Comparison of ENCODE assay signal across 18 cellular contexts in genomic region chr5:172180936-172181335, GRCh38. TPM values are rescaled to one million over a fixed set of nuclear protein-coding genes. Genes with fewer than 3 reads are reported as not detected.
DNase-seq lines count a peak whose midpoint lies in the region; ATAC-seq, FAIRE-seq and TF ChIP-seq lines count a peak whose summit lies in the region.
"Had no signal": no experiment of that assay in that cellular context is flagged by ENCODE, and none has a peak within 500 bp of the region (broad histone marks: within the 10 kb centered on the region; RNA-seq: fewer than 3 reads in every experiment).

No MANE protein-coding gene starts in this region.

- H2BK15ac ChIP-seq in H1 (ENCODE audit: low read length): peak overlapping the region; percentile 81; the same call in 1 of the 2 replicates

- H3K27ac Mint-ChIP-seq in activated CD4-positive, alpha-beta T cell treated with anti-CD3 and anti-CD28 coated beads, Interleukin-2, amount 10 ng/mL, durations not matched to agents 24 days and 14 days: peak overlapping the region; percentile 96
- H3K27ac Mint-ChIP-seq in activated CD4-positive, alpha-beta memory T cell treated with anti-CD3 and anti-CD28 coated beads, Interleukin-2, amount 10 ng/mL, durations not matched to agents 7 days and 5 days: peak overlapping the region; percentile 96
- H3K27ac Mint-ChIP-seq in stimulated activated memory B cell treated with anti-CD40 and anti-IgM and Interleukin-4, amounts not matched to agents 10 μg/mL and 1 μg/mL and 100 μg/mL, for 72 hours: peak overlapping the region; percentile 83
- H3K27ac Mint-ChIP-seq: GM23338, nephron progenitor cell had no signal

- 89% methylated on average over 9 of the region's 9 CpGs; no CpG with 5 or more reads in 1 of the 2 experiments for WGBS in H1 (ENCODE audit: extremely low coverage in 1 of 2, insufficient coverage in 1 of 2, insufficient read length in 1 of 2, insufficient replicate concordance in 2 of 2, low coverage in 1 of 2, low lambda C conversion rate in 2 of 2, missing lambda C conversion rate in 1 of 2), 2 experiments
- WGBS in body of pancreas, 2 donors: 92 to 95% methylated on average over 9 of the region's 9 CpGs

- H3K36me3 ChIP-seq in H1 (ENCODE audit: control insufficient read depth in 2 of 4, insufficient read depth in 4 of 4, low read length in 3 of 4): no peaks in the 10 kb centered on the region
- no peaks in the 10 kb centered on the region for H3K36me3 ChIP-seq in upper lobe of right lung
- H3K36me3 ChIP-seq in body of pancreas (replicated peaks in 1 of 2; ENCODE audit: insufficient read depth in 1 of 2, low read depth in 2 of 2): no peaks in the 10 kb centered on the region
- H3K36me3 ChIP-seq: right lobe of liver had no signal

- H3K9me3 ChIP-seq in H1 (ENCODE audit: insufficient read depth in 2 of 2, low read depth in 1 of 2, low read length in 1 of 2): no peaks in the 10 kb centered on the region
- H3K9me3 ChIP-seq in upper lobe of right lung: no peaks in the 10 kb centered on the region
- H3K9me3 ChIP-seq in body of pancreas: no peaks in the 10 kb centered on the region
- H3K9me3 ChIP-seq: right lobe of liver had no signal

- TF ChIP-seq CTCF in H1 (IDR thresholded peaks at IDR 0.05; ENCODE audit: control extremely low read depth in 1 of 3, insufficient read depth in 1 of 3, low read depth in 1 of 3, low read length in 3 of 3): no peak
- TF ChIP-seq CTCF in upper lobe of right lung (IDR thresholded peaks at IDR 0.05): no peak
- no peak for TF ChIP-seq CTCF in body of pancreas (IDR thresholded peaks at IDR 0.05)

- H3K4me3 Mint-ChIP-seq in activated CD4-positive, alpha-beta T cell treated with anti-CD3 and anti-CD28 coated beads, Interleukin-2, amount 10 ng/mL, durations not matched to agents 24 days and 14 days: peak overlapping the region; percentile 90
- peak overlapping the region; percentile 70 for H3K4me3 Mint-ChIP-seq in activated CD4-positive, alpha-beta memory T cell treated with anti-CD3 and anti-CD28 coated beads, Interleukin-2, amount 10 ng/mL, durations not matched to agents 7 days and 5 days
- H3K4me3 Mint-ChIP-seq in stimulated activated memory B cell treated with anti-CD40 and anti-IgM and Interleukin-4, amounts not matched to agents 10 μg/mL and 1 μg/mL and 100 μg/mL, for 72 hours: no peak overlapping the region
- H3K4me3 Mint-ChIP-seq: GM23338, nephron progenitor cell had no signal

- H3K4ac ChIP-seq in H1 (replicated peaks; ENCODE audit: insufficient read length, low read depth, low read length): no peak overlapping the region

- H2AK5ac ChIP-seq in H1 (ENCODE audit: low read depth, low read length): peak overlapping the region; percentile 88; the same call in 1 of the 2 replicates

- CTCF ChIA-PET in activated CD4-positive, alpha-beta memory T cell treated with anti-CD3 and anti-CD28 coated beads, Interleukin-2, amount 10 ng/mL, durations not matched to agents 7 days and 5 days (lab: Charles Lee): interaction anchor here (1.2 to 13.1 kb wide), 3 partner anchors 6 to 66 kb away, joined by 3 to 254 read pairs (median 5); partner anchors contain the start of gene STK10
- CTCF ChIA-PET in H1 (lab: Charles Lee; ENCODE audit: partially characterized antibody): interaction anchor here (1.2 kb wide), 1 partner anchor 65 kb away, joined by 3 read pairs; no protein-coding TSS in a partner anchor

- no peak overlapping the region for H3K23ac ChIP-seq in H1 (ENCODE audit: insufficient read length)

- no peak overlapping the region for H2AFZ ChIP-seq in H1 (ENCODE audit: low read length)
- H2AFZ ChIP-seq: GM23338 had no signal

- intact Hi-C loops in activated CD4-positive, alpha-beta T cell treated with anti-CD3 and anti-CD28 coated beads, Interleukin-2, amount 10 ng/mL, durations not matched to agents 24 days and 14 days (cut with micrococcal nuclease): no loop called here
- intact Hi-C loops in upper lobe of right lung (cut with DNase I): no loop called here
- intact Hi-C loops in body of pancreas (cut with DNase I): no loop called here

- H3K4me3 ChIP-seq in H1 (ENCODE audit: extremely low read depth in 1 of 4, insufficient read depth in 2 of 4, low read depth in 3 of 4, low read length in 4 of 4): no peak overlapping the region
- H3K4me3 ChIP-seq in upper lobe of right lung: no peak overlapping the region
- no peak overlapping the region for H3K4me3 ChIP-seq in body of pancreas
- H3K4me3 ChIP-seq: GM23338, right lobe of liver had no signal

- H3K27ac ChIP-seq in H1 (ENCODE audit: low read depth, low read length) (no peak overlapping the region), upper lobe of right lung (no peak overlapping the region), body of pancreas (no peak overlapping the region)
- H3K27ac ChIP-seq: right lobe of liver had no signal

- H3K27me3 Mint-ChIP-seq in activated CD4-positive, alpha-beta T cell treated with anti-CD3 and anti-CD28 coated beads, Interleukin-2, amount 10 ng/mL, durations not matched to agents 24 days and 14 days: no peaks in the 10 kb centered on the region
- no peaks in the 10 kb centered on the region for H3K27me3 Mint-ChIP-seq in activated CD4-positive, alpha-beta memory T cell treated with anti-CD3 and anti-CD28 coated beads, Interleukin-2, amount 10 ng/mL, durations not matched to agents 7 days and 5 days
- H3K27me3 Mint-ChIP-seq in stimulated activated memory B cell treated with anti-CD40 and anti-IgM and Interleukin-4, amounts not matched to agents 10 μg/mL and 1 μg/mL and 100 μg/mL, for 72 hours: no peaks in the 10 kb centered on the region

- peak; percentile 71 for DNase-seq in activated CD4-positive, alpha-beta T cell treated with anti-CD3 and anti-CD28 coated beads, Interleukin-2, amount 10 ng/mL, durations not matched to agents 24 days and 14 days
- DNase-seq in activated CD4-positive, alpha-beta T cell treated with anti-CD3 and anti-CD28 coated beads for 1 hour: no peak
- peak; percentile 49 for DNase-seq in activated CD4-positive, alpha-beta memory T cell treated with anti-CD3 and anti-CD28 coated beads, Interleukin-2, amount 10 ng/mL, durations not matched to agents 7 days and 5 days
- no peak for DNase-seq in H1 (ENCODE audit: low read depth in 1 of 2, low spot score in 2 of 2)
- no peak for DNase-seq in upper lobe of right lung
- no peak for DNase-seq in body of pancreas
- DNase-seq in GF-D8 (lab: John Stamatoyannopoulos, UW): no peak
- DNase-seq: 8988T; glutamatergic neuron; KG1; NCI-H1930; nephron progenitor cell; right lobe of liver; stimulated activated CD4-positive, alpha-beta T cell treated with anti-CD3 and anti-CD28 coated beads, Interleukin-4, amount 100 ng/mL, for 4 hours had no signal

- no peaks in the 10 kb centered on the region for H3K27me3 ChIP-seq in H1 (replicated peaks in 1 of 4; ENCODE audit: control insufficient read depth in 3 of 4, extremely low read depth in 1 of 4, insufficient read depth in 3 of 4, low read length in 3 of 4)
- H3K27me3 ChIP-seq in upper lobe of right lung: no peaks in the 10 kb centered on the region
- H3K27me3 ChIP-seq in body of pancreas: no peaks in the 10 kb centered on the region
- H3K27me3 ChIP-seq: right lobe of liver had no signal

- H4K91ac ChIP-seq in H1 (replicated peaks; ENCODE audit: insufficient read length, low read length): no peak overlapping the region

- no peak for TF ChIP-seq POLR2A in H1 (IDR thresholded peaks at IDR 0.05; ENCODE audit: control extremely low read depth in 1 of 2, low read depth in 2 of 2, low read length in 2 of 2)
- no peak for TF ChIP-seq POLR2A in body of pancreas (IDR thresholded peaks at IDR 0.05)

- peaks cover 11% of the 10 kb centered on the region for H3K79me1 ChIP-seq in H1 (ENCODE audit: low read depth, low read length)

- H3K36me3 Mint-ChIP-seq in activated CD4-positive, alpha-beta T cell treated with anti-CD3 and anti-CD28 coated beads, Interleukin-2, amount 10 ng/mL, durations not matched to agents 24 days and 14 days (ENCODE audit: low read depth): peaks cover 43% of the 10 kb centered on the region
- peaks cover 85% of the 10 kb centered on the region for H3K36me3 Mint-ChIP-seq in activated CD4-positive, alpha-beta memory T cell treated with anti-CD3 and anti-CD28 coated beads, Interleukin-2, amount 10 ng/mL, durations not matched to agents 7 days and 5 days (ENCODE audit: low read depth)
- H3K36me3 Mint-ChIP-seq in stimulated activated memory B cell treated with anti-CD40 and anti-IgM and Interleukin-4, amounts not matched to agents 10 μg/mL and 1 μg/mL and 100 μg/mL, for 72 hours: peaks cover 35% of the 10 kb centered on the region

- H2BK120ac ChIP-seq in H1 (replicated peaks; ENCODE audit: low read depth, low read length): no peak overlapping the region

- H3K4me1 ChIP-seq in H1 (replicated peaks in 1 of 4; ENCODE audit: control insufficient read depth in 3 of 4, insufficient read depth in 4 of 4, low read length in 3 of 4) (peaks cover 0 to 15% (median 7%) of the 10 kb centered on the region in 4 experiments; a peak in 4 of 7 replicates), upper lobe of right lung (peaks cover 51% of the 10 kb centered on the region), body of pancreas (no peaks in the 10 kb centered on the region)
- H3K4me1 ChIP-seq: right lobe of liver had no signal

- 0 out of 2 replicates have a peak overlapping the region, but pooled peaks have one; percentile 35 for H2BK5ac ChIP-seq in H1 (ENCODE audit: low read depth, low read length)

- H4K8ac ChIP-seq in H1 (ENCODE audit: extremely low read depth, insufficient read depth, low read length): no peak overlapping the region

- H3K4me2 ChIP-seq in H1 (ENCODE audit: insufficient read depth in 1 of 2, low read depth in 2 of 2, low read length in 2 of 2): no peak overlapping the region
- H3K4me2 ChIP-seq: GM23338 had no signal

- H3K56ac ChIP-seq in H1 (replicated peaks; ENCODE audit: insufficient read length, low read depth, low read length): no peak overlapping the region

- TF ChIP-seq RAD21 in H1 (IDR thresholded peaks at IDR 0.05 in 1 of 2, conservative IDR thresholded peaks at IDR 0.05 in 1 of 2; ENCODE audit: low read depth in 2 of 2, low read length in 2 of 2): no peak

- ATAC-seq in stimulated activated memory B cell treated with anti-CD40 and anti-IgM and Interleukin-4, amounts not matched to agents 10 μg/mL and 1 μg/mL and 100 μg/mL, for 72 hours: no peak
- ATAC-seq in upper lobe of right lung (no peak), body of pancreas (no peak)
- ATAC-seq: GM23338, right lobe of liver, Right ventricle myocardium inferior had no signal

- H3K18ac ChIP-seq in H1 (ENCODE audit: extremely low read depth, low read length): no peak overlapping the region

- POLR2A ChIA-PET in activated CD4-positive, alpha-beta memory T cell treated with anti-CD3 and anti-CD28 coated beads, Interleukin-2, amount 10 ng/mL, durations not matched to agents 7 days and 5 days (lab: Charles Lee): interaction anchor here (1.2 to 19.2 kb wide), 5 partner anchors 29 to 176 kb away, joined by 3 to 905 read pairs (median 3); partner anchors contain the start of gene FBXW11
- POLR2A ChIA-PET in H1 (lab: Charles Lee; ENCODE audit: partially characterized antibody): no interaction called here

- H3K4me1 Mint-ChIP-seq in activated CD4-positive, alpha-beta T cell treated with anti-CD3 and anti-CD28 coated beads, Interleukin-2, amount 10 ng/mL, durations not matched to agents 24 days and 14 days: peaks cover 79% of the 10 kb centered on the region
- H3K4me1 Mint-ChIP-seq in activated CD4-positive, alpha-beta memory T cell treated with anti-CD3 and anti-CD28 coated beads, Interleukin-2, amount 10 ng/mL, durations not matched to agents 7 days and 5 days: peaks cover 87% of the 10 kb centered on the region
- peaks cover 76% of the 10 kb centered on the region for H3K4me1 Mint-ChIP-seq in stimulated activated memory B cell treated with anti-CD40 and anti-IgM and Interleukin-4, amounts not matched to agents 10 μg/mL and 1 μg/mL and 100 μg/mL, for 72 hours

- H3K79me2 ChIP-seq in H1 (ENCODE audit: control insufficient read depth in 1 of 2, insufficient read depth in 2 of 2, low read length in 2 of 2): peaks cover 0 to 11% of the 10 kb centered on the region in 2 experiments; a peak in 1 of 4 replicates

- peak overlapping the region; percentile 73; the same call in 1 of the 2 replicates for H2BK12ac ChIP-seq in H1 (ENCODE audit: low read depth, low read length)

- H3K14ac ChIP-seq in H1 (ENCODE audit: insufficient read length): no peak overlapping the region

- H3K23me2 ChIP-seq in H1 (ENCODE audit: low read depth, low read length): 0 out of 2 replicates have a peak, but pooled peaks cover 3% of the 10 kb centered on the region

- no peak overlapping the region for H4K5ac ChIP-seq in H1 (ENCODE audit: insufficient read length, low read depth, low read length)

- peak overlapping the region; percentile 80; the same call in 1 of the 2 replicates for H2BK20ac ChIP-seq in H1 (ENCODE audit: low read length)

- no peaks in the 10 kb centered on the region for H3K9me3 Mint-ChIP-seq in activated CD4-positive, alpha-beta T cell treated with anti-CD3 and anti-CD28 coated beads, Interleukin-2, amount 10 ng/mL, durations not matched to agents 24 days and 14 days
- H3K9me3 Mint-ChIP-seq in activated CD4-positive, alpha-beta memory T cell treated with anti-CD3 and anti-CD28 coated beads, Interleukin-2, amount 10 ng/mL, durations not matched to agents 7 days and 5 days: no peaks in the 10 kb centered on the region
- no peaks in the 10 kb centered on the region for H3K9me3 Mint-ChIP-seq in stimulated activated memory B cell treated with anti-CD40 and anti-IgM and Interleukin-4, amounts not matched to agents 10 μg/mL and 1 μg/mL and 100 μg/mL, for 72 hours
- H3K9me3 Mint-ChIP-seq: GM23338 had no signal

- H4K20me1 ChIP-seq in H1 (replicated peaks in 1 of 2; ENCODE audit: control insufficient read depth in 1 of 2, insufficient read depth in 2 of 2, low read length in 2 of 2): peaks cover 0 to 5% of the 10 kb centered on the region in 2 experiments

- FAIRE-seq in H1 (lab: Jason Lieb, UNC): no peak
- FAIRE-seq: G401.6 had no signal

- H3K9ac ChIP-seq in H1 (replicated peaks in 1 of 4; ENCODE audit: extremely low read depth in 1 of 4, low read depth in 3 of 4, low read length in 3 of 4): no peak overlapping the region

- no peak for TF ChIP-seq EP300 in H1 (IDR thresholded peaks at IDR 0.05; ENCODE audit: borderline replicate concordance in 1 of 2, low read depth in 2 of 2, low read length in 2 of 2)

RNA-seq across cellular contexts. Expression of gene STK10, which starts 7.1 kb away (rescaled TPM):
- 87.9 and 91.1 TPM in 2 replicates for total RNA-seq in activated CD4-positive, alpha-beta T cell treated with anti-CD3 and anti-CD28 coated beads, Interleukin-2, amount 10 ng/mL, durations not matched to agents 24 days and 14 days
- total RNA-seq in activated CD4-positive, alpha-beta memory T cell treated with anti-CD3 and anti-CD28 coated beads, Interleukin-2, amount 10 ng/mL, durations not matched to agents 7 days and 5 days: 100 to 1,000 TPM; 301 to 316 TPM
- 20.8 and 21.4 TPM in 2 replicates for total RNA-seq in H1 (2021; fragmentation: NEBNext Ultra II Directional; extraction: Animal tissue kit (Norgen Biotek cat#: 25700))
- 10.5 and 11.2 TPM in 2 replicates for polyA plus RNA-seq in H1 (2011; rRNA removed)
- polyA plus RNA-seq in H1 (2011; cell fraction: cytosol; rRNA removed): 9.1 TPM
- polyA plus RNA-seq in H1 (2011; cell fraction: nucleus; rRNA removed): 23.7 TPM
- 13.1 to 18.3 TPM (median 14.2 TPM) in 4 replicates for polyA plus RNA-seq in H1 (2012, experiment 1 of 2)
- 10.4 TPM for polyA plus RNA-seq in H1 (2012, experiment 2 of 2)
- 10.8 TPM for polyA plus RNA-seq in H1 (2013, experiment 1 of 2)
- polyA plus RNA-seq in H1 (2013, experiment 2 of 2): 9.6 TPM
- 10.5 and 10.7 TPM in 2 replicates for polyA minus RNA-seq in H1 (2011; rRNA and poly(A)+ RNA removed)
- polyA minus RNA-seq in H1 (2011; cell fraction: cytosol; rRNA and poly(A)+ RNA removed): 16.5 TPM
- polyA minus RNA-seq in H1 (2011; cell fraction: nucleus; rRNA and poly(A)+ RNA removed): 21.9 TPM
- total RNA-seq in upper lobe of right lung: 56.9 TPM
- 1 to 10 TPM; 9.1 to 9.9 TPM for total RNA-seq in body of pancreas

RNA-seq across cellular contexts. Expression of gene EFCAB9, which starts 13.0 kb away (rescaled TPM):
- not detected in 2 replicates for total RNA-seq in activated CD4-positive, alpha-beta T cell treated with anti-CD3 and anti-CD28 coated beads, Interleukin-2, amount 10 ng/mL, durations not matched to agents 24 days and 14 days
- total RNA-seq in activated CD4-positive, alpha-beta memory T cell treated with anti-CD3 and anti-CD28 coated beads, Interleukin-2, amount 10 ng/mL, durations not matched to agents 7 days and 5 days: not detected
- not detected in 2 replicates for total RNA-seq in H1 (2021; fragmentation: NEBNext Ultra II Directional; extraction: Animal tissue kit (Norgen Biotek cat#: 25700))
- polyA plus RNA-seq in H1 (2011; rRNA removed): not detected in 2 replicates
- not detected for polyA plus RNA-seq in H1 (2011; cell fraction: cytosol; rRNA removed)
- not detected for polyA plus RNA-seq in H1 (2011; cell fraction: nucleus; rRNA removed)
- polyA plus RNA-seq in H1 (2012, experiment 1 of 2): not detected in 4 replicates
- not detected for polyA plus RNA-seq in H1 (2012, experiment 2 of 2)
- not detected for polyA plus RNA-seq in H1 (2013, experiment 1 of 2)
- polyA plus RNA-seq in H1 (2013, experiment 2 of 2): not detected
- not detected in 2 replicates for polyA minus RNA-seq in H1 (2011; rRNA and poly(A)+ RNA removed)
- polyA minus RNA-seq in H1 (2011; cell fraction: cytosol; rRNA and poly(A)+ RNA removed): not detected
- polyA minus RNA-seq in H1 (2011; cell fraction: nucleus; rRNA and poly(A)+ RNA removed): not detected
- total RNA-seq in upper lobe of right lung: not detected
- total RNA-seq in body of pancreas: not detected
- total RNA-seq: GM23338, right lobe of liver, Right ventricle myocardium inferior had no signal
- polyA plus RNA-seq: GM23338 had no signal

Comparison
In these comparisons a context has a peak if more than half of its experiments do, and no peak if none do; other contexts are left out.
1. DNase-seq: peak in activated CD4-positive, alpha-beta T cell treated with anti-CD3 and anti-CD28 coated beads, Interleukin-2, amount 10 ng/mL, durations not matched to agents 24 days and 14 days (single experiment) and activated CD4-positive, alpha-beta memory T cell treated with anti-CD3 and anti-CD28 coated beads, Interleukin-2, amount 10 ng/mL, durations not matched to agents 7 days and 5 days (single experiment); none in activated CD4-positive, alpha-beta T cell treated with anti-CD3 and anti-CD28 coated beads for 1 hour (single experiment), H1 (0 of 2), upper lobe of right lung (single experiment), body of pancreas (0 of 4) and GF-D8 (single experiment).
2. Peak in every context shown above with its lines, with median percentiles within 50 percentile points of each other: H3K27ac Mint-ChIP-seq.